Comparison of ENCODE assay signal across 1 cellular context in genomic region chr14:90521121-90521929, GRCh38.
TF ChIP-seq lines count a peak whose summit lies in the region.

No MANE protein-coding gene starts in this region.

TF ChIP-seq in IMR-90, 13 proteins besides CTCF, POLR2A, EP300 and RAD21 (continued from another document):
- TF ChIP-seq ELK1 (IDR thresholded peaks at IDR 0.05; ENCODE audit: borderline replicate concordance, low read depth, low read length) (no peak), NFE2L2 (IDR thresholded peaks at IDR 0.05; ENCODE audit: low read depth, low read length) (no peak), MAFK (IDR thresholded peaks at IDR 0.05; ENCODE audit: low read depth, low read length) (no peak)
TF ChIP-seq in IMR-90: peak in this region for 0.
